ENCODE assay signal across 24 cellular contexts in genomic region chr2:45894211-45894610, GRCh38.
"Had no signal": no experiment of that assay in that cellular context is flagged by ENCODE, and none has a peak within 500 bp of the region (broad histone marks: within the 10 kb centered on the region; RNA-seq: fewer than 3 reads in every experiment).

No MANE protein-coding gene starts in this region.

- H3K27ac ChIP-seq: adrenal gland, SJSA1 had no signal

- H3K36me3 ChIP-seq: adrenal gland, breast epithelium, SJSA1 had no signal

- H3K4me3 ChIP-seq: adrenal gland, breast epithelium, SJSA1 had no signal

- H3K27ac Mint-ChIP-seq: activated naive CD4-positive, alpha-beta T cell treated with anti-CD3 and anti-CD28 coated beads, Interleukin-2, amount 10 ng/mL, durations not matched to agents 7 days and 5 days; activated naive CD8-positive, alpha-beta T cell treated with anti-CD3 and anti-CD28 coated beads, Interleukin-2, amount 10 ng/mL, durations not matched to agents 7 days and 5 days; activated T-helper 17 cell treated with anti-CD3 and anti-CD28 coated beads, Interleukin-2, amount 50 U/mL, for 72 hours; T-helper 1 cell treated with Interleukin-12 subunit alpha and Interleukin-12 subunit beta and Interleukin-4 antibody, amounts not matched to agents 30 μg/mL and 1 μg/mL, for 36 hours had no signal

- DNase-seq: activated CD4-positive, alpha-beta T cell treated with anti-CD3 and anti-CD28 coated beads for 48 hours; activated CD4-positive, alpha-beta T cell treated with anti-CD3 and anti-CD28 coated beads, Interleukin-2, amount 50 U/mL, for 48 hours; activated CD4-positive, CD25-positive, alpha-beta regulatory T cell treated with anti-CD3 and anti-CD28 coated beads, Interleukin-2, amount 50 U/mL, for 72 hours; activated gamma-delta T cell; activated naive CD4-positive, alpha-beta T cell treated with anti-CD3 and anti-CD28 coated beads, Interleukin-2, amount 10 ng/mL, durations not matched to agents 7 days and 5 days; activated naive CD8-positive, alpha-beta T cell treated with anti-CD3 and anti-CD28 coated beads, Interleukin-2, amount 10 ng/mL, durations not matched to agents 7 days and 5 days; activated T-cell treated with anti-CD3 and anti-CD28 coated beads for 4 hours; activated T-cell treated with anti-CD3 and anti-CD28 coated beads, Interleukin-2, amount 50 U/mL, for 48 hours; adrenal gland; anterior cingulate cortex; central memory CD4-positive, alpha-beta T cell; Karpas-422; NCI-H1105 treated with DMSO at 0.1 percent for 48 hours; NCI-H146; NCI-H187 treated with DMSO at 0.1 percent for 48 hours; NCI-H2081 treated with DMSO at 0.1 percent for 48 hours; NCI-H446; NCI-H524; SHP77 had no signal

- H3K36me3 Mint-ChIP-seq: activated naive CD8-positive, alpha-beta T cell treated with anti-CD3 and anti-CD28 coated beads, Interleukin-2, amount 10 ng/mL, durations not matched to agents 7 days and 5 days had no signal

- H3K4me3 Mint-ChIP-seq: activated naive CD4-positive, alpha-beta T cell treated with anti-CD3 and anti-CD28 coated beads, Interleukin-2, amount 10 ng/mL, durations not matched to agents 7 days and 5 days; activated naive CD8-positive, alpha-beta T cell treated with anti-CD3 and anti-CD28 coated beads, Interleukin-2, amount 10 ng/mL, durations not matched to agents 7 days and 5 days; activated T-helper 17 cell treated with anti-CD3 and anti-CD28 coated beads, Interleukin-2, amount 50 U/mL, for 72 hours; T-helper 1 cell treated with Interleukin-12 subunit alpha and Interleukin-12 subunit beta and Interleukin-4 antibody, amounts not matched to agents 30 μg/mL and 1 μg/mL, for 36 hours had no signal

- H3K9me3 ChIP-seq: adrenal gland, breast epithelium, SJSA1 had no signal

- H3K27me3 ChIP-seq: adrenal gland, breast epithelium, SJSA1 had no signal

- H3K27me3 Mint-ChIP-seq: activated naive CD4-positive, alpha-beta T cell treated with anti-CD3 and anti-CD28 coated beads, Interleukin-2, amount 10 ng/mL, durations not matched to agents 7 days and 5 days; activated naive CD8-positive, alpha-beta T cell treated with anti-CD3 and anti-CD28 coated beads, Interleukin-2, amount 10 ng/mL, durations not matched to agents 7 days and 5 days; activated T-helper 17 cell treated with anti-CD3 and anti-CD28 coated beads, Interleukin-2, amount 50 U/mL, for 72 hours had no signal

- ATAC-seq: activated T-helper 17 cell treated with anti-CD3 and anti-CD28 coated beads, Interleukin-2, amount 50 U/mL, for 72 hours; SK-N-SH treated with all-trans-retinoic acid at 6 μM for 48 hours had no signal

- H3K9me3 Mint-ChIP-seq: activated naive CD4-positive, alpha-beta T cell treated with anti-CD3 and anti-CD28 coated beads, Interleukin-2, amount 10 ng/mL, durations not matched to agents 7 days and 5 days; activated naive CD8-positive, alpha-beta T cell treated with anti-CD3 and anti-CD28 coated beads, Interleukin-2, amount 10 ng/mL, durations not matched to agents 7 days and 5 days; activated T-helper 17 cell treated with anti-CD3 and anti-CD28 coated beads, Interleukin-2, amount 50 U/mL, for 72 hours; T-helper 1 cell treated with Interleukin-12 subunit alpha and Interleukin-12 subunit beta and Interleukin-4 antibody, amounts not matched to agents 30 μg/mL and 1 μg/mL, for 36 hours had no signal
